1 cellular context compared by ENCODE assay signal in genomic region chr9:101398335-101398929, GRCh38.
TF ChIP-seq lines count a peak whose summit lies in the region.

TSS of gene MRPL50 (minus strand) at chr9:101398618. CDS start at chr9:101398592, 26 bp downstream.
TSS of gene ZNF189 (plus strand) at chr9:101398851. CDS start at chr9:101399157, 306 bp downstream.

TF ChIP-seq in HepG2, 621 proteins besides CTCF, POLR2A, EP300 and RAD21 (continued from another document and continues in another):
- no peak; the same call in 1 of the 2 replicates for TF ChIP-seq AHDC1 (CRISPR knock-in tag; IDR thresholded peaks at IDR 0.05; ENCODE audit: borderline replicate concordance)
- no peak for TF ChIP-seq ZNF251 (CRISPR knock-in tag; IDR thresholded peaks at IDR 0.05)
- no peak for TF ChIP-seq ETS1 (CRISPR knock-in tag; IDR thresholded peaks at IDR 0.05)
- TF ChIP-seq ZNF121 (CRISPR knock-in tag; IDR thresholded peaks at IDR 0.05) = no peak
- TF ChIP-seq NFATC3 (CRISPR knock-in tag; IDR thresholded peaks at IDR 0.05) = no peak
- no peak for TF ChIP-seq LCORL (IDR thresholded peaks at IDR 0.05)
- TF ChIP-seq LCORL (CRISPR knock-in tag; IDR thresholded peaks at IDR 0.05) = peak; percentile 70
- TF ChIP-seq CHD4 (IDR thresholded peaks at IDR 0.05; ENCODE audit: borderline replicate concordance, low read length) = 0 out of 2 replicates have a peak, but pooled peaks have one; percentile 16
- TF ChIP-seq ATF7-NPFF (CRISPR knock-in tag; IDR thresholded peaks at IDR 0.05; ENCODE audit: low read depth) = no peak; the same call in 1 of the 2 replicates
- TF ChIP-seq ZNF292 (CRISPR knock-in tag; IDR thresholded peaks at IDR 0.05; ENCODE audit: borderline replicate concordance, low read depth) = peak; percentile 74; the same call in 1 of the 2 replicates
- TF ChIP-seq ATF4 (CRISPR knock-in tag; IDR thresholded peaks at IDR 0.05) = peak in 1 of 2 experiments; percentile 86; a peak in 2 of 4 replicates
- TF ChIP-seq ZNF878 (CRISPR knock-in tag; IDR thresholded peaks at IDR 0.05) = peak; percentile 56; the same call in 1 of the 2 replicates
- TF ChIP-seq MBD4 (IDR thresholded peaks at IDR 0.05; ENCODE audit: borderline replicate concordance, low read length) = no peak
- TF ChIP-seq ZNF720 (CRISPR knock-in tag; IDR thresholded peaks at IDR 0.05) = no peak
- peak; percentile 89 for TF ChIP-seq MEF2D (CRISPR knock-in tag; IDR thresholded peaks at IDR 0.05)
- TF ChIP-seq ZNF205 (CRISPR knock-in tag; IDR thresholded peaks at IDR 0.05) = peak; percentile 47; the same call in 1 of the 2 replicates
- no peak; the same call in 1 of the 2 replicates for TF ChIP-seq RXRA (CRISPR knock-in tag; IDR thresholded peaks at IDR 0.05)
- TF ChIP-seq DDIT3 (CRISPR knock-in tag; IDR thresholded peaks at IDR 0.05) = no peak
- peak; percentile 94 for TF ChIP-seq ZFY (CRISPR knock-in tag; IDR thresholded peaks at IDR 0.05)
- no peak for TF ChIP-seq KDM6A (CRISPR knock-in tag; IDR thresholded peaks at IDR 0.05; ENCODE audit: low read depth)
- TF ChIP-seq EEA1 (CRISPR knock-in tag; IDR thresholded peaks at IDR 0.05; ENCODE audit: borderline replicate concordance) = no peak
- TF ChIP-seq STAG1 (CRISPR knock-in tag; IDR thresholded peaks at IDR 0.05) = no peak
- peak; percentile 76 for TF ChIP-seq HNRNPLL (IDR thresholded peaks at IDR 0.05; ENCODE audit: low read depth, low read length, poor library complexity, severe bottlenecking)
- no peak for TF ChIP-seq KIAA2018 (CRISPR knock-in tag; IDR thresholded peaks at IDR 0.05; ENCODE audit: borderline replicate concordance)
- TF ChIP-seq WIZ (CRISPR knock-in tag; IDR thresholded peaks at IDR 0.05) = no peak; the same call in 1 of the 2 replicates
- no peak for TF ChIP-seq ATAD3A (CRISPR knock-in tag; IDR thresholded peaks at IDR 0.05)
- peak; percentile 83; the same call in 1 of the 2 replicates for TF ChIP-seq SMAD1 (CRISPR knock-in tag; IDR thresholded peaks at IDR 0.05; ENCODE audit: borderline replicate concordance, low read depth)
- peak; percentile 50; the same call in 1 of the 2 replicates for TF ChIP-seq ZNF318 (CRISPR knock-in tag; IDR thresholded peaks at IDR 0.05)
- TF ChIP-seq ZNF773 (CRISPR knock-in tag; IDR thresholded peaks at IDR 0.05; ENCODE audit: borderline replicate concordance) = 0 out of 2 replicates have a peak, but pooled peaks have one; percentile 19
- 0 out of 2 replicates have a peak, but pooled peaks have one; percentile 9 for TF ChIP-seq PLSCR1 (CRISPR knock-in tag; IDR thresholded peaks at IDR 0.05; ENCODE audit: borderline replicate concordance)
